ENCODE assay signal across 23 cellular contexts in genomic region chr7:262251-262572, GRCh38. TPM values are rescaled to one million over a fixed set of nuclear protein-coding genes. Genes with fewer than 3 reads are reported as not detected.
DNase-seq lines count a peak whose midpoint lies in the region; ATAC-seq and TF ChIP-seq lines count a peak whose summit lies in the region.
"Had no signal": no experiment of that assay in that cellular context is flagged by ENCODE, and none has a peak within 500 bp of the region (broad histone marks: within the 10 kb centered on the region; RNA-seq: fewer than 3 reads in every experiment).

No MANE protein-coding gene starts in this region.

- H3K4me1 ChIP-seq in HUES48 (ENCODE audit: control insufficient read depth, insufficient read depth, low read length) (no peaks in the 10 kb centered on the region), iPS-15b (ENCODE audit: control insufficient read depth, insufficient read depth, low read length) (no peaks in the 10 kb centered on the region), sigmoid colon (no peaks in the 10 kb centered on the region), OCI-LY7 (ENCODE audit: insufficient read depth, low read length, poor library complexity, severe bottlenecking) (no peaks in the 10 kb centered on the region)
- H3K4me1 ChIP-seq: SJCRH30 had no signal

- no TSS peak for BruUV-seq in OCI-LY7 (replicated peaks; lab: Mats Ljungman, UMichigan)

- no peaks in the 10 kb centered on the region for H3K79me2 ChIP-seq in OCI-LY7 (ENCODE audit: insufficient read depth, low read depth, low read length)

- TF ChIP-seq CTCF in sigmoid colon (IDR thresholded peaks at IDR 0.05) (no peak), OCI-LY7 (conservative IDR thresholded peaks at IDR 0.05; ENCODE audit: low read length) (no peak)
- TF ChIP-seq CTCF in activated CD8-positive, alpha-beta T cell treated with anti-CD3 and anti-CD28 coated beads for 36 hours (IDR thresholded peaks at IDR 0.05): no peak

- peak; percentile 4 for DNase-seq in activated naive CD4-positive, alpha-beta T cell treated with anti-CD3 and anti-CD28 coated beads, Interleukin-2, amount 50 U/mL, for 16 hours
- DNase-seq in activated naive CD4-positive, alpha-beta T cell (lab: John Stamatoyannopoulos, UW): no peak
- DNase-seq in sigmoid colon: peak; percentile 34
- no peak for DNase-seq in activated CD8-positive, alpha-beta T cell treated with anti-CD3 and anti-CD28 coated beads for 36 hours
- no peak for DNase-seq in OCI-LY7 (ENCODE audit: low spot score)
- no peak for DNase-seq in H4 (ENCODE audit: low spot score)
- DNase-seq: ACHN, esophagus squamous epithelium, KG1, NCI-H1092, NCI-H2107, NCI-H524 treated with DMSO at 0.1 percent for 48 hours, OCI-M1, SJCRH30, T1000 had no signal

- H2AFZ ChIP-seq in OCI-LY7 (ENCODE audit: low read length): no peak overlapping the region

- peaks cover 55% of the 10 kb centered on the region for H3K9me3 ChIP-seq in HUES48 (ENCODE audit: control insufficient read depth, insufficient read depth, low read length)
- H3K9me3 ChIP-seq in iPS-15b (ENCODE audit: control insufficient read depth, insufficient read depth, low read length): peaks cover 23% of the 10 kb centered on the region
- no peaks in the 10 kb centered on the region for H3K9me3 ChIP-seq in sigmoid colon
- peaks cover 25% of the 10 kb centered on the region for H3K9me3 ChIP-seq in OCI-LY7 (ENCODE audit: low read length)
- H3K9me3 ChIP-seq: neutrophil, SJCRH30 had no signal

- H3K4me3 ChIP-seq in HUES48 (ENCODE audit: low read depth, low read length): peak overlapping the region; percentile 5; the same call in 1 of the 2 replicates
- H3K4me3 ChIP-seq in iPS-15b (ENCODE audit: low read depth, low read length): peak overlapping the region; percentile 22
- H3K4me3 ChIP-seq in sigmoid colon: no peak overlapping the region
- H3K4me3 ChIP-seq in OCI-LY7 (ENCODE audit: low read depth, low read length, poor library complexity, severe bottlenecking): no peak overlapping the region
- H3K4me3 ChIP-seq: esophagus squamous epithelium, SJCRH30 had no signal

- intact Hi-C loops in sigmoid colon (cut with DNase I): no loop called here
- intact Hi-C loops in activated CD8-positive, alpha-beta T cell treated with anti-CD3 and anti-CD28 coated beads for 36 hours (cut with micrococcal nuclease): no loop called here
- intact Hi-C loops in OCI-LY7 (cut with micrococcal nuclease; ENCODE audit: unreplicated experiment): no loop called here

- no peak for ATAC-seq in activated CD8-positive, alpha-beta T cell treated with anti-CD3 and anti-CD28 coated beads for 36 hours
- ATAC-seq: activated naive CD8-positive, alpha-beta T cell treated with anti-CD3 and anti-CD28 coated beads, Interleukin-2, amount 50 U/mL, for 24 hours; sciatic nerve had no signal

- no peak overlapping the region for H3K4me2 ChIP-seq in OCI-LY7 (ENCODE audit: low read length)

- no peak overlapping the region for H3K4me3 Mint-ChIP-seq in activated CD8-positive, alpha-beta T cell treated with anti-CD3 and anti-CD28 coated beads for 36 hours
- H3K4me3 Mint-ChIP-seq: activated naive CD8-positive, alpha-beta T cell treated with anti-CD3 and anti-CD28 coated beads, Interleukin-2, amount 50 U/mL, for 24 hours had no signal

- H3K27ac ChIP-seq in HUES48 (ENCODE audit: low read depth, low read length) (no peak overlapping the region), sigmoid colon (no peak overlapping the region), OCI-LY7 (ENCODE audit: low read depth, low read length, poor library complexity, severe bottlenecking) (no peak overlapping the region)
- H3K27ac ChIP-seq: esophagus squamous epithelium, neutrophil, SJCRH30 had no signal

- POLR2A ChIA-PET in activated CD8-positive, alpha-beta T cell treated with anti-CD3 and anti-CD28 coated beads for 36 hours (lab: Charles Lee): no interaction called here
- POLR2A ChIA-PET in OCI-LY7 (lab: Charles Lee): no interaction called here

- TF ChIP-seq EP300 in sigmoid colon (IDR thresholded peaks at IDR 0.05): no peak

- CTCF ChIA-PET in activated CD8-positive, alpha-beta T cell treated with anti-CD3 and anti-CD28 coated beads for 36 hours (lab: Charles Lee): no interaction called here
- CTCF ChIA-PET in OCI-LY7 (lab: Charles Lee; ENCODE audit: unreplicated experiment): no interaction called here

- H4K20me1 ChIP-seq in OCI-LY7 (ENCODE audit: insufficient read depth, low read length): no peaks in the 10 kb centered on the region

- peaks cover 3% of the 10 kb centered on the region for H3K9me3 Mint-ChIP-seq in activated CD8-positive, alpha-beta T cell treated with anti-CD3 and anti-CD28 coated beads for 36 hours

- no peak overlapping the region for H3K27ac Mint-ChIP-seq in activated CD8-positive, alpha-beta T cell treated with anti-CD3 and anti-CD28 coated beads for 36 hours
- H3K27ac Mint-ChIP-seq: activated naive CD8-positive, alpha-beta T cell treated with anti-CD3 and anti-CD28 coated beads, Interleukin-2, amount 50 U/mL, for 24 hours had no signal

- TF ChIP-seq POLR2A in sigmoid colon (IDR thresholded peaks at IDR 0.05): no peak

- 96% methylated on average over 9 of the region's 9 CpGs for WGBS in sigmoid colon, 2 donors

- no peaks in the 10 kb centered on the region for H3K36me3 Mint-ChIP-seq in activated CD8-positive, alpha-beta T cell treated with anti-CD3 and anti-CD28 coated beads for 36 hours (ENCODE audit: low read depth)
- H3K36me3 Mint-ChIP-seq: CD8-positive, alpha-beta memory T cell had no signal

- H3K9me2 ChIP-seq in OCI-LY7 (ENCODE audit: insufficient read depth, low read length): no peaks in the 10 kb centered on the region

- H3K27me3 Mint-ChIP-seq in activated CD8-positive, alpha-beta T cell treated with anti-CD3 and anti-CD28 coated beads for 36 hours: no peaks in the 10 kb centered on the region

- H3K27me3 ChIP-seq in HUES48 (ENCODE audit: control insufficient read depth, insufficient read depth, low read length) (no peaks in the 10 kb centered on the region), iPS-15b (ENCODE audit: control insufficient read depth, insufficient read depth, low read length) (no peaks in the 10 kb centered on the region), sigmoid colon (no peaks in the 10 kb centered on the region)
- H3K27me3 ChIP-seq: neutrophil, SJCRH30 had no signal

- peaks cover 2% of the 10 kb centered on the region for H3K4me1 Mint-ChIP-seq in activated CD8-positive, alpha-beta T cell treated with anti-CD3 and anti-CD28 coated beads for 36 hours (ENCODE audit: low read depth)

- H3K36me3 ChIP-seq in HUES48 (ENCODE audit: control insufficient read depth, insufficient read depth, low read length) (peaks cover 32% of the 10 kb centered on the region), iPS-15b (ENCODE audit: control insufficient read depth, insufficient read depth, low read length) (peaks cover 26% of the 10 kb centered on the region), sigmoid colon (peaks cover 24 to 43% (median 35%) of the 10 kb centered on the region in 4 donors), OCI-LY7 (ENCODE audit: insufficient read depth, low read length) (peaks cover 4% of the 10 kb centered on the region; the same call in 1 of the 2 replicates)
- H3K36me3 ChIP-seq: neutrophil, SJCRH30 had no signal

- H3K9ac ChIP-seq in HUES48 (ENCODE audit: low read depth, low read length): no peak overlapping the region
- H3K9ac ChIP-seq in iPS-15b (ENCODE audit: low read depth, low read length): no peak overlapping the region

RNA-seq across cellular contexts. Expression of gene FOXL3, which starts 27.8 kb away (rescaled TPM):
- total RNA-seq in sigmoid colon: not detected
- not detected for polyA plus RNA-seq in sigmoid colon
- not detected for total RNA-seq in activated CD8-positive, alpha-beta T cell treated with anti-CD3 and anti-CD28 coated beads for 36 hours
- total RNA-seq in OCI-LY7 (2014; rRNA removed; shearing (Covaris generic)): not detected in 2 replicates
- total RNA-seq in OCI-LY7 (2022): not detected in 2 replicates
- total RNA-seq in H4 (2014; rRNA removed; shearing (Covaris generic)): not detected in 2 replicates
- total RNA-seq: bronchial epithelial cell; CD8-positive, alpha-beta memory T cell; esophagus squamous epithelium; kidney epithelial cell; sciatic nerve; SJCRH30 had no signal
- polyA plus RNA-seq: CD8-positive, alpha-beta memory T cell had no signal

Comparison
In these comparisons a context has a peak if more than half of its experiments do, and no peak if none do; other contexts are left out.
1. DNase-seq: peak in activated naive CD4-positive, alpha-beta T cell treated with anti-CD3 and anti-CD28 coated beads, Interleukin-2, amount 50 U/mL, for 16 hours (single experiment) and sigmoid colon (single experiment); none in activated naive CD4-positive, alpha-beta T cell (0 of 4), activated CD8-positive, alpha-beta T cell treated with anti-CD3 and anti-CD28 coated beads for 36 hours (single experiment), OCI-LY7 (single experiment) and H4 (single experiment).
2. H3K4me3 ChIP-seq: peak in HUES48 (single experiment) and iPS-15b (single experiment); none in sigmoid colon (0 of 4) and OCI-LY7 (single experiment).